In the genomic region with DNA sequence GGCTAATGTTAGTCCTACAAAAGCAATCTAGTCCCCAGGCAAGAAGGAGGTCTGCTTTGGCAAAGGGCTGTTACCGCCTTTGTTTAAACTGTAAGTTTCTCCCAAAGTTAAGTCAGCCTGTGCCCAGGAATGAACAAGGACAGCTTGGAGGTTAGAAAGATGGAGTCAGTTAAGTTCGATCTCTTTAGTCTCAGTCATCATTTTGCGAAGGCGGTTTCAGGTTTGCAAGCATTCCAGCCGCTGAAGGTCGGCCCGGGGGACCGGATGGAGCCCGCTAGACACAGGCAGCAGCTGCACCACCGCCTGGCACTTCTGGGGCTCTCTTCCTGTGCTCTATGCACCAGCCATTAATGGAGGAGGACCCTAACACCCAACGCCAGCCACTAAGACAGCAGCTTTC, we compare ENCODE assay signal across 9 cellular contexts.
DNase-seq lines count a peak whose midpoint lies in the region; ATAC-seq, FAIRE-seq and TF ChIP-seq lines count a peak whose summit lies in the region.
"Had no signal": no experiment of that assay in that cellular context is flagged by ENCODE, and none has a peak within 500 bp of the region (broad histone marks: within the 10 kb centered on the region; RNA-seq: fewer than 3 reads in every experiment).

No MANE protein-coding gene starts in this region.

- H3K4me3 ChIP-seq in astrocyte (ENCODE audit: insufficient read depth, low read depth, low read length) (no peak overlapping the region), lung (no peak overlapping the region), suprapubic skin (no peak overlapping the region)

- peak overlapping the region; percentile 99 for H3K27ac Mint-ChIP-seq in astrocyte (ENCODE audit: unreplicated experiment)

- no peak for FAIRE-seq in astrocyte (lab: Jason Lieb, UNC)

- H3K27me3 Mint-ChIP-seq in astrocyte (ENCODE audit: low read depth, unreplicated experiment): no peaks in the 10 kb centered on the region

- peak overlapping the region; percentile 82 for H3K9ac ChIP-seq in astrocyte (ENCODE audit: low read length)

- peaks cover 96% of the 10 kb centered on the region for H3K79me2 ChIP-seq in astrocyte (ENCODE audit: insufficient read depth, low read length)

- H3K4me1 Mint-ChIP-seq in astrocyte (ENCODE audit: low read depth, unreplicated experiment): peaks cover 63% of the 10 kb centered on the region

- H3K36me3 ChIP-seq in astrocyte (ENCODE audit: insufficient read depth, low read length) (no peaks in the 10 kb centered on the region), lung (ENCODE audit: control insufficient read depth in 2 of 2, insufficient read depth in 2 of 2, low read length in 2 of 2) (peaks cover 0 to 2% of the 10 kb centered on the region in 2 donors), suprapubic skin (peaks cover 8% of the 10 kb centered on the region)

- H3K4me1 ChIP-seq in astrocyte (ENCODE audit: insufficient read depth, low read length) (peaks cover 67% of the 10 kb centered on the region), lung (ENCODE audit: control insufficient read depth in 2 of 2, insufficient read depth in 2 of 2, low read length in 2 of 2) (peaks cover 42 to 49% of the 10 kb centered on the region in 2 donors), suprapubic skin (peaks cover 91% of the 10 kb centered on the region)

- no peak overlapping the region for H2AFZ ChIP-seq in astrocyte (ENCODE audit: low read depth, low read length)

- peaks cover 10% of the 10 kb centered on the region for H3K36me3 Mint-ChIP-seq in astrocyte (ENCODE audit: low read depth, unreplicated experiment)

- no peak for TF ChIP-seq CTCF in astrocyte (IDR thresholded peaks at IDR 0.05; ENCODE audit: insufficient read depth, low read depth, low read length)
- no peak for TF ChIP-seq CTCF in lung (IDR thresholded peaks at IDR 0.05; ENCODE audit: control extremely low read depth, extremely low read depth)
- TF ChIP-seq CTCF in suprapubic skin (IDR thresholded peaks at IDR 0.05): no peak

- peak overlapping the region; percentile 82 for H3K4me2 ChIP-seq in astrocyte (ENCODE audit: low read length)

- no peak for TF ChIP-seq EP300 in suprapubic skin (IDR thresholded peaks at IDR 0.05)

- no peak for TF ChIP-seq POLR2A in suprapubic skin (IDR thresholded peaks at IDR 0.05)

- no peak overlapping the region for H3K4me3 Mint-ChIP-seq in astrocyte (ENCODE audit: unreplicated experiment)

- ATAC-seq in lung (ENCODE audit: insufficient read depth, low FRiP score): no peak

- H3K27me3 ChIP-seq in astrocyte (ENCODE audit: insufficient read depth, low read length): no peaks in the 10 kb centered on the region
- H3K27me3 ChIP-seq in lung (ENCODE audit: control insufficient read depth, insufficient read depth): no peaks in the 10 kb centered on the region
- no peaks in the 10 kb centered on the region for H3K27me3 ChIP-seq in suprapubic skin

- 92 to 93% methylated on average over 11 of the region's 11 CpGs for WGBS in lung, 2 donors
- WGBS in suprapubic skin: 80% methylated on average over 10 of the region's 11 CpGs

- H4K20me1 ChIP-seq in astrocyte (ENCODE audit: insufficient read depth, low read length): peaks cover 49% of the 10 kb centered on the region

- no peaks in the 10 kb centered on the region for H3K9me3 Mint-ChIP-seq in astrocyte (ENCODE audit: unreplicated experiment)

- peak; percentile 41 for DNase-seq in activated CD8-positive, alpha-beta memory T cell treated with anti-CD3 and anti-CD28 coated beads, Interleukin-2, amount 50 U/mL, for 48 hours
- no peak for DNase-seq in activated CD8-positive, alpha-beta memory T cell treated with anti-CD3 and anti-CD28 coated beads, Interleukin-2, amount 50 U/mL, for 4 hours
- DNase-seq in astrocyte (ENCODE audit: low read depth): no peak
- DNase-seq in lung (ENCODE audit: low spot score): no peak
- DNase-seq in suprapubic skin (ENCODE audit: low spot score in 2 of 2): peak in 1 of 2 donors; percentile 58
- DNase-seq in effector CD8-positive, alpha-beta T cell (lab: John Stamatoyannopoulos, UW): no peak
- DNase-seq in cerebellum (ENCODE audit: low spot score): no peak
- DNase-seq in stimulated activated CD4-positive, alpha-beta T cell treated with anti-CD3 and anti-CD28 coated beads, Interleukin-12 subunit alpha, Interleukin-12 subunit beta, amount 100 ng/mL, for 4 hours: no peak
- DNase-seq: NCI-H446 treated with DMSO at 0.1 percent for 48 hours had no signal

- H3K27ac ChIP-seq in astrocyte (ENCODE audit: low read depth, low read length): peak overlapping the region; percentile 95
- peak overlapping the region; percentile 63 to 86 for H3K27ac ChIP-seq in lung (ENCODE audit: low read depth in 1 of 2, low read length in 1 of 2)
- H3K27ac ChIP-seq in suprapubic skin: peak overlapping the region; percentile 88

- H3K9me3 ChIP-seq in astrocyte (ENCODE audit: insufficient read depth, low read depth, low read length): no peaks in the 10 kb centered on the region
- no peaks in the 10 kb centered on the region for H3K9me3 ChIP-seq in lung (ENCODE audit: control insufficient read depth in 2 of 2, insufficient read depth in 1 of 2, low read length in 1 of 2)
- H3K9me3 ChIP-seq in suprapubic skin: no peaks in the 10 kb centered on the region
